ENCODE assay signal across 8 cellular contexts in genomic region chr17:1485311-1485747, GRCh38. TPM values are rescaled to one million over a fixed set of nuclear protein-coding genes. Genes with fewer than 3 reads are reported as not detected.
DNase-seq lines count a peak whose midpoint lies in the region; ATAC-seq, FAIRE-seq and TF ChIP-seq lines count a peak whose summit lies in the region.

No MANE protein-coding gene starts in this region.

- peak overlapping the region; percentile 66 for H3K4me2 ChIP-seq in Loucy (ENCODE audit: low read depth, low read length, poor library complexity, severe bottlenecking)

- in situ Hi-C loops in ACHN (cut with HindIII; ENCODE audit: low pct_ligation_motif_present, low pct_unique_long_range_greater_than_20kb, low sequenced_read_pairs), result no loop called here

- H3F3A ChIP-seq in Loucy (ENCODE audit: low read depth), result no peaks in the 10 kb centered on the region

- DNase-seq in ACHN, result peak; percentile 46
- DNase-seq in GM19239 (ENCODE audit: insufficient read length, low spot score), result peak; percentile 50
- no peak for DNase-seq in immature natural killer cell

- H3K4me3 Mint-ChIP-seq in immature natural killer cell, result peak overlapping the region; percentile 66 to 78 (median 75)
- H3K4me3 Mint-ChIP-seq in stimulated activated naive CD8-positive, alpha-beta T cell treated with anti-CD3 and anti-CD28 coated beads, Interleukin-15, Interleukin-2, amounts not matched to agents 100 ng/mL and 50 ng/mL, for 24 hours, result peak overlapping the region; percentile 74

- H3K9me2 ChIP-seq in Loucy (replicated peaks; ENCODE audit: low read depth, low read length), result no peaks in the 10 kb centered on the region

- peaks cover 0 to 4% (median 0%) of the 10 kb centered on the region in 3 donors for H3K36me3 Mint-ChIP-seq in immature natural killer cell
- peaks cover 4% of the 10 kb centered on the region for H3K36me3 Mint-ChIP-seq in stimulated activated naive CD8-positive, alpha-beta T cell treated with anti-CD3 and anti-CD28 coated beads, Interleukin-15, Interleukin-2, amounts not matched to agents 100 ng/mL and 50 ng/mL, for 24 hours (ENCODE audit: low read depth)

- H3K4me1 Mint-ChIP-seq in immature natural killer cell, result peaks cover 9 to 21% of the 10 kb centered on the region in 2 donors
- peaks cover 27% of the 10 kb centered on the region for H3K4me1 Mint-ChIP-seq in stimulated activated naive CD8-positive, alpha-beta T cell treated with anti-CD3 and anti-CD28 coated beads, Interleukin-15, Interleukin-2, amounts not matched to agents 100 ng/mL and 50 ng/mL, for 24 hours (ENCODE audit: low read depth)

- ATAC-seq in HG03565 (IDR thresholded peaks at IDR 0.05; ENCODE audit: unreplicated experiment) (no peak), esophagus mucosa (no peak)

- no peak for TF ChIP-seq CTCF in Loucy (conservative IDR thresholded peaks at IDR 0.05; ENCODE audit: low read length)

- H3K9me3 Mint-ChIP-seq in immature natural killer cell, result no peaks in the 10 kb centered on the region
- H3K9me3 Mint-ChIP-seq in stimulated activated naive CD8-positive, alpha-beta T cell treated with anti-CD3 and anti-CD28 coated beads, Interleukin-15, Interleukin-2, amounts not matched to agents 100 ng/mL and 50 ng/mL, for 24 hours, result no peaks in the 10 kb centered on the region

- peaks cover 22% of the 10 kb centered on the region for H3K4me1 ChIP-seq in Loucy (ENCODE audit: insufficient read depth, low read length, poor library complexity, severe bottlenecking)

- H3K9me3 ChIP-seq in Loucy (ENCODE audit: insufficient read depth, low read depth, low read length), result no peaks in the 10 kb centered on the region

- peaks cover 8% of the 10 kb centered on the region for H3K27me3 ChIP-seq in Loucy (ENCODE audit: insufficient read depth, low read length, poor library complexity, severe bottlenecking)

- H3K27ac Mint-ChIP-seq in immature natural killer cell, result peak overlapping the region in 1 of 6 donors; percentile 67
- H3K27ac Mint-ChIP-seq in stimulated activated naive CD8-positive, alpha-beta T cell treated with anti-CD3 and anti-CD28 coated beads, Interleukin-15, Interleukin-2, amounts not matched to agents 100 ng/mL and 50 ng/mL, for 24 hours, result peak overlapping the region; percentile 86

- H3K27me3 Mint-ChIP-seq in immature natural killer cell (ENCODE audit: low read depth in 3 of 3), result peaks cover 18 to 26% (median 25%) of the 10 kb centered on the region in 3 donors
- no peaks in the 10 kb centered on the region for H3K27me3 Mint-ChIP-seq in stimulated activated naive CD8-positive, alpha-beta T cell treated with anti-CD3 and anti-CD28 coated beads, Interleukin-15, Interleukin-2, amounts not matched to agents 100 ng/mL and 50 ng/mL, for 24 hours

- no peaks in the 10 kb centered on the region for H3K79me2 ChIP-seq in Loucy (ENCODE audit: insufficient read depth, low read length)

- H3K9ac ChIP-seq in Loucy (ENCODE audit: low read depth, low read length, poor library complexity, severe bottlenecking), result peak overlapping the region; percentile 52

- H2AFZ ChIP-seq in Loucy (ENCODE audit: low read length), result peak overlapping the region; percentile 29

- FAIRE-seq in GM19239 (lab: Jason Lieb, UNC), result no peak

- no peaks in the 10 kb centered on the region for H3K36me3 ChIP-seq in Loucy (ENCODE audit: insufficient read depth, low read length)

- peak overlapping the region; percentile 87 for H3K27ac ChIP-seq in adipose tissue (ENCODE audit: low read depth, low read length)

- peak overlapping the region; percentile 74 for H3K4me3 ChIP-seq in Loucy (ENCODE audit: low read length, poor library complexity, severe bottlenecking)

- no peaks in the 10 kb centered on the region for H4K20me1 ChIP-seq in Loucy (ENCODE audit: insufficient read depth, low read length, poor library complexity, severe bottlenecking)

- WGBS in adipose tissue, 3 donors, result 1 to 2% (median 1%) methylated on average over 47 to 57 of the region's 57 CpGs

RNA-seq across cellular contexts. Expression of gene MYO1C, which starts 7.2 kb away (rescaled TPM):
- polyA plus RNA-seq in adipose tissue (100 to 1,000 TPM in 2 of 3 donors, 10 to 100 TPM in 1; 76.1 to 339 (median 135) TPM), immature natural killer cell (under 1 TPM in 2 of 3 donors, not detected in 1; 0.63 to 0.86 TPM)
- total RNA-seq in esophagus mucosa, result 94.2 TPM

RNA-seq across cellular contexts. Expression of gene CRK, which starts 29.3 kb away (rescaled TPM):
- polyA plus RNA-seq in adipose tissue (10 to 100 TPM; 15.8 to 62.3 (median 45.5) TPM), immature natural killer cell (10 to 100 TPM; 10.9 to 20.6 (median 11.1) TPM)
- 42.2 TPM for total RNA-seq in esophagus mucosa

RNA-seq across cellular contexts. Expression of gene INPP5K, which starts 31.1 kb away (rescaled TPM):
- polyA plus RNA-seq in adipose tissue (10 to 100 TPM; 21.9 to 88.5 (median 41.5) TPM), immature natural killer cell (100 to 1,000 TPM; 113 to 161 (median 120) TPM)
- total RNA-seq in esophagus mucosa, result 21.4 TPM

Comparison
In these comparisons a context has a peak if more than half of its experiments do, and no peak if none do; other contexts are left out.
1. DNase-seq: peak in ACHN (single experiment) and GM19239 (single experiment); none in immature natural killer cell (0 of 3).
2. RNA of gene MYO1C, which starts 7.2 kb away (polyA plus RNA-seq): 76.1 to 339 TPM in adipose tissue; 0.63 to 0.86 TPM in immature natural killer cell; every median in the first group is over 10 times any median in the second.